In genomic region chr17:47889734-47890529, GRCh38 we compare ENCODE assay signal across 8 cellular contexts. TPM values are rescaled to one million over a fixed set of nuclear protein-coding genes. Genes with fewer than 3 reads are reported as not detected.
A peak's percentile ranks its signal among the peaks of the same experiment; 100 is the strongest.
DNase-seq lines count a peak whose midpoint lies in the region; ATAC-seq and TF ChIP-seq lines count a peak whose summit lies in the region.

No MANE protein-coding gene starts in this region.

- H3K9me3 ChIP-seq in MG63 (no peaks in the 10 kb centered on the region), neutrophil (no peaks in the 10 kb centered on the region), stomach (no peaks in the 10 kb centered on the region)

- 38 to 48% (median 40%) methylated on average over 7 to 11 of the region's 11 CpGs for WGBS in stomach, 5 donors

- peak overlapping the region; percentile 1 for H3K27ac Mint-ChIP-seq in activated T-helper 1 cell treated with anti-CD3 and anti-CD28 coated beads, Interleukin-12 subunit alpha, Interleukin-12 subunit beta, Interleukin-2, Interleukin-4 antibody, amounts not matched to agents 30 ng/mL and 10 ng/mL and 1 ng/mL, durations not matched to agents 14 hours and 24 hours and 36 hours

- CTCF ChIA-PET in GM10248 (lab: Yijun Ruan, JAX), result interaction anchor here (0.6 to 18.7 kb wide), 40 partner anchors 8 to 182 kb away, joined by 3 to 687 read pairs (median 4); partner anchors contain the start of genes CDK5RAP3, LRRC46, MRPL10 and OSBPL7

- intact Hi-C loops in activated T-helper 1 cell treated with anti-CD3 and anti-CD28 coated beads, Interleukin-12 subunit alpha, Interleukin-12 subunit beta, Interleukin-2, Interleukin-4 antibody, amounts not matched to agents 30 ng/mL and 10 ng/mL and 1 ng/mL, durations not matched to agents 14 hours and 24 hours and 36 hours (cut with micrococcal nuclease), result loop anchor here (1.0 to 2.0 kb wide), 2 partner anchors 49 to 113 kb away; partner anchors contain the start of gene SCRN2
- intact Hi-C loops in stomach (cut with DNase I; ENCODE audit: low total_unique reads), result loop anchor here (2.0 kb wide), 1 partner anchor 49 kb away; the partner anchor contains the start of gene SCRN2

- DNase-seq in GM10248 (ENCODE audit: extremely low spot score) (peak; percentile 81), MG63 (peak; percentile 74), RPMI8226 (peak; percentile 83), fibroblast of pulmonary artery (ENCODE audit: low read depth) (peak; percentile 88), stomach (peak; percentile 95)
- peak; percentile 82 for DNase-seq in activated T-helper 1 cell treated with anti-CD3 and anti-CD28 coated beads, Interleukin-12 subunit alpha, Interleukin-12 subunit beta, Interleukin-2, Interleukin-4 antibody, amounts not matched to agents 30 ng/mL and 10 ng/mL and 1 ng/mL, durations not matched to agents 14 hours and 24 hours and 36 hours (ENCODE audit: low spot score)

- H3K9me3 Mint-ChIP-seq in activated T-helper 1 cell treated with anti-CD3 and anti-CD28 coated beads, Interleukin-12 subunit alpha, Interleukin-12 subunit beta, Interleukin-2, Interleukin-4 antibody, amounts not matched to agents 30 ng/mL and 10 ng/mL and 1 ng/mL, durations not matched to agents 14 hours and 24 hours and 36 hours, result no peaks in the 10 kb centered on the region

- peak overlapping the region; percentile 57 for H3K4me3 Mint-ChIP-seq in activated T-helper 1 cell treated with anti-CD3 and anti-CD28 coated beads, Interleukin-12 subunit alpha, Interleukin-12 subunit beta, Interleukin-2, Interleukin-4 antibody, amounts not matched to agents 30 ng/mL and 10 ng/mL and 1 ng/mL, durations not matched to agents 14 hours and 24 hours and 36 hours

- ATAC-seq in HG03135 (IDR thresholded peaks at IDR 0.05; ENCODE audit: unreplicated experiment), result no peak

- H3K36me3 Mint-ChIP-seq in activated T-helper 1 cell treated with anti-CD3 and anti-CD28 coated beads, Interleukin-12 subunit alpha, Interleukin-12 subunit beta, Interleukin-2, Interleukin-4 antibody, amounts not matched to agents 30 ng/mL and 10 ng/mL and 1 ng/mL, durations not matched to agents 14 hours and 24 hours and 36 hours (ENCODE audit: low read depth), result peaks cover 3% of the 10 kb centered on the region

- no peaks in the 10 kb centered on the region for H3K27me3 Mint-ChIP-seq in activated T-helper 1 cell treated with anti-CD3 and anti-CD28 coated beads, Interleukin-12 subunit alpha, Interleukin-12 subunit beta, Interleukin-2, Interleukin-4 antibody, amounts not matched to agents 30 ng/mL and 10 ng/mL and 1 ng/mL, durations not matched to agents 14 hours and 24 hours and 36 hours (ENCODE audit: insufficient read depth)

- no peak overlapping the region for H3K27ac ChIP-seq in neutrophil
- no peak overlapping the region for H3K27ac ChIP-seq in stomach

- TF ChIP-seq EP300 in stomach (IDR thresholded peaks at IDR 0.05), result no peak

- no peaks in the 10 kb centered on the region for H3K27me3 ChIP-seq in MG63
- no peaks in the 10 kb centered on the region for H3K27me3 ChIP-seq in neutrophil
- H3K27me3 ChIP-seq in stomach, result no peaks in the 10 kb centered on the region

- TF ChIP-seq CTCF in GM10248 (IDR thresholded peaks at IDR 0.05; ENCODE audit: control extremely low read depth, extremely low read depth, low read depth, missing control alignments) (peak; percentile 95), fibroblast of pulmonary artery (IDR thresholded peaks at IDR 0.05; ENCODE audit: low read length, missing control alignments) (peak; percentile 92), neutrophil (IDR thresholded peaks at IDR 0.05) (peak; percentile 86), stomach (IDR thresholded peaks at IDR 0.05) (peak in 6 of 7 experiments; percentile 44 to 99 (median 91))

- H3K4me1 ChIP-seq in neutrophil (ENCODE audit: control insufficient read depth in 1 of 2, insufficient read depth in 1 of 2, low read depth in 1 of 2, low read length in 1 of 2) (peaks cover 7 to 11% of the 10 kb centered on the region in 2 experiments), stomach (peaks cover 0 to 22% (median 13%) of the 10 kb centered on the region in 4 donors)

- H3K36me3 ChIP-seq in MG63, result no peaks in the 10 kb centered on the region
- no peaks in the 10 kb centered on the region for H3K36me3 ChIP-seq in neutrophil
- no peaks in the 10 kb centered on the region for H3K36me3 ChIP-seq in stomach

- POLR2A ChIA-PET in GM10248 (lab: Yijun Ruan, JAX), result no interaction called here

- peaks cover 31% of the 10 kb centered on the region for H3K4me1 Mint-ChIP-seq in activated T-helper 1 cell treated with anti-CD3 and anti-CD28 coated beads, Interleukin-12 subunit alpha, Interleukin-12 subunit beta, Interleukin-2, Interleukin-4 antibody, amounts not matched to agents 30 ng/mL and 10 ng/mL and 1 ng/mL, durations not matched to agents 14 hours and 24 hours and 36 hours (ENCODE audit: low read depth)

- no peak for TF ChIP-seq POLR2A in stomach (IDR thresholded peaks at IDR 0.05)

- H3K4me3 ChIP-seq in MG63 (no peak overlapping the region), fibroblast of pulmonary artery (replicated peaks; ENCODE audit: low read depth, low read length) (no peak overlapping the region), neutrophil (ENCODE audit: low read depth in 1 of 2, low read length in 1 of 2) (no peak overlapping the region), stomach (no peak overlapping the region)

RNA-seq across cellular contexts. Expression of gene SP2, which starts 6.1 kb away (rescaled TPM):
- 0.81 and 2.3 TPM in 2 replicates for total RNA-seq in MG63 (2014; rRNA removed; shearing (Covaris generic); ENCODE audit: low replicate concordance)
- 24.0 and 26.3 TPM in 2 replicates for total RNA-seq in activated T-helper 1 cell treated with anti-CD3 and anti-CD28 coated beads, Interleukin-12 subunit alpha, Interleukin-12 subunit beta, Interleukin-2, Interleukin-4 antibody, amounts not matched to agents 30 ng/mL and 10 ng/mL and 1 ng/mL, durations not matched to agents 14 hours and 24 hours and 36 hours
- total RNA-seq in stomach, result 10 to 100 TPM in 2 of 5 donors, 1 to 10 TPM in 2, under 1 TPM in 1; 0.87 to 22.8 (median 3.1) TPM
- polyA plus RNA-seq in stomach, result 10 to 100 TPM in 1 of 3 donors, 1 to 10 TPM in 2; 4.7 to 11.9 (median 8.0) TPM

RNA-seq across cellular contexts. Expression of gene SP6, which starts 39.0 kb away (rescaled TPM):
- not detected in 2 replicates for total RNA-seq in MG63 (2014; rRNA removed; shearing (Covaris generic); ENCODE audit: low replicate concordance)
- total RNA-seq in activated T-helper 1 cell treated with anti-CD3 and anti-CD28 coated beads, Interleukin-12 subunit alpha, Interleukin-12 subunit beta, Interleukin-2, Interleukin-4 antibody, amounts not matched to agents 30 ng/mL and 10 ng/mL and 1 ng/mL, durations not matched to agents 14 hours and 24 hours and 36 hours, result 0.05 and 0.12 TPM in 2 replicates
- 1 to 10 TPM in 1 of 5 donors, under 1 TPM in 1, not detected in 3; 0.92 to 3.0 TPM for total RNA-seq in stomach
- polyA plus RNA-seq in stomach, result under 1 TPM; 0.31 to 0.38 (median 0.31) TPM

RNA-seq across cellular contexts. Expression of gene SCRN2, which starts 48.9 kb away (rescaled TPM):
- 41.8 and 45.0 TPM in 2 replicates for total RNA-seq in MG63 (2014; rRNA removed; shearing (Covaris generic); ENCODE audit: low replicate concordance)
- 24.5 and 26.3 TPM in 2 replicates for total RNA-seq in activated T-helper 1 cell treated with anti-CD3 and anti-CD28 coated beads, Interleukin-12 subunit alpha, Interleukin-12 subunit beta, Interleukin-2, Interleukin-4 antibody, amounts not matched to agents 30 ng/mL and 10 ng/mL and 1 ng/mL, durations not matched to agents 14 hours and 24 hours and 36 hours
- 10 to 100 TPM in 4 of 5 donors, 1 to 10 TPM in 1; 7.0 to 44.9 (median 22.2) TPM for total RNA-seq in stomach
- polyA plus RNA-seq in stomach, result 10 to 100 TPM; 30.5 to 38.3 (median 32.1) TPM

RNA-seq across cellular contexts. Expression of gene PNPO, which starts 51.4 kb away (rescaled TPM):
- total RNA-seq in MG63 (2014; rRNA removed; shearing (Covaris generic); ENCODE audit: low replicate concordance), result 41.4 and 89.7 TPM in 2 replicates
- total RNA-seq in activated T-helper 1 cell treated with anti-CD3 and anti-CD28 coated beads, Interleukin-12 subunit alpha, Interleukin-12 subunit beta, Interleukin-2, Interleukin-4 antibody, amounts not matched to agents 30 ng/mL and 10 ng/mL and 1 ng/mL, durations not matched to agents 14 hours and 24 hours and 36 hours, result 58.8 and 60.7 TPM in 2 replicates
- total RNA-seq in stomach, result 10 to 100 TPM in 4 of 5 donors, not detected in 1; 12.1 to 44.2 (median 19.8) TPM
- 10 to 100 TPM in 1 of 3 donors, 1 to 10 TPM in 2; 7.6 to 10.3 (median 8.6) TPM for polyA plus RNA-seq in stomach

RNA-seq across cellular contexts. Expression of gene LRRC46, which starts 58.5 kb away (rescaled TPM):
- total RNA-seq in MG63 (2014; rRNA removed; shearing (Covaris generic); ENCODE audit: low replicate concordance), result not detected in 2 replicates
- 0.39 and 0.70 TPM in 2 replicates for total RNA-seq in activated T-helper 1 cell treated with anti-CD3 and anti-CD28 coated beads, Interleukin-12 subunit alpha, Interleukin-12 subunit beta, Interleukin-2, Interleukin-4 antibody, amounts not matched to agents 30 ng/mL and 10 ng/mL and 1 ng/mL, durations not matched to agents 14 hours and 24 hours and 36 hours
- total RNA-seq in stomach, result not detected
- under 1 TPM; 0.31 to 0.75 (median 0.48) TPM for polyA plus RNA-seq in stomach
